1 cellular context compared by ENCODE assay signal in the genomic region with DNA sequence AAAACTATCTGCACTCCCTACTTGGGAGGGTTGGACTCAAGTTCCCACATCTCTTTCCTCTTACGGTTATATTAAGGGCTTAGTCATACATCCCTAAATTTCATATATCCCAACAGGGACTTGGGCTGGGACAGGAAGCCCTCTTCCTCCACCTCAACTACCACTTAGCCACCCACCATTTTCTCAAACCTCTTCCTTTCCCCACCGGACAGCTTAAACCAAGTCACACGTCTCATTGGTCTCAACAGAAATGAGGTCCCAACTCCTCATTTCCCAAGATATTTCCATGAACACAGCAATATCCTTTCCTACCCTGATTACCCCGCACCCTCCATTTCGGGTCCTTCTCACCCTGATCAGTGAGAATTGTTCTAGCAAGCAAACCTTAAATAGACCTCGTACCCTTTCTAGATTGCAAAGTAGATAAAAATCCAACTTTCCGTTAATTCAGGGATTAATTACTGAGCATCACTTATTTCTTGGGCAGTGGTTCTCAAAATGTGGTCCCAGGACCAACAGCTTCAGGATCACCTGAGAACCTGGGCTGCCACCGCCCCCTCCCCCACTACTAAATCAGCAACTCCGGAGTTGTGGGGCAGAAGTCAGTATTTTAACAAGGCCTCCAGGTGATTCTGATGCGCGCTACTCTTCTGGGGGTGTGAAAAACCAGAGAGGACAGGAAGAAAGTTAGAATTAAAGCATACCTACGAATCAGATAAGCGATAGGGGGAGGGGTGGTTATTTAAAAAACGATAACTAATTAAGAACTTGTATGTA.
TF ChIP-seq lines count a peak whose summit lies in the region.

No MANE protein-coding gene starts in this region.

TF ChIP-seq in K562, 482 proteins besides CTCF, POLR2A, EP300 and RAD21 (continued from another document and continues in another):
- TF ChIP-seq GTF3C2 (IDR thresholded peaks at IDR 0.05; ENCODE audit: borderline replicate concordance, extremely low read depth, insufficient read length): no peak
- TF ChIP-seq HMGN3 (IDR thresholded peaks at IDR 0.05; ENCODE audit: borderline replicate concordance, extremely low read depth, insufficient read length, low read depth, low read length): no peak
- TF ChIP-seq, protein P1, sequence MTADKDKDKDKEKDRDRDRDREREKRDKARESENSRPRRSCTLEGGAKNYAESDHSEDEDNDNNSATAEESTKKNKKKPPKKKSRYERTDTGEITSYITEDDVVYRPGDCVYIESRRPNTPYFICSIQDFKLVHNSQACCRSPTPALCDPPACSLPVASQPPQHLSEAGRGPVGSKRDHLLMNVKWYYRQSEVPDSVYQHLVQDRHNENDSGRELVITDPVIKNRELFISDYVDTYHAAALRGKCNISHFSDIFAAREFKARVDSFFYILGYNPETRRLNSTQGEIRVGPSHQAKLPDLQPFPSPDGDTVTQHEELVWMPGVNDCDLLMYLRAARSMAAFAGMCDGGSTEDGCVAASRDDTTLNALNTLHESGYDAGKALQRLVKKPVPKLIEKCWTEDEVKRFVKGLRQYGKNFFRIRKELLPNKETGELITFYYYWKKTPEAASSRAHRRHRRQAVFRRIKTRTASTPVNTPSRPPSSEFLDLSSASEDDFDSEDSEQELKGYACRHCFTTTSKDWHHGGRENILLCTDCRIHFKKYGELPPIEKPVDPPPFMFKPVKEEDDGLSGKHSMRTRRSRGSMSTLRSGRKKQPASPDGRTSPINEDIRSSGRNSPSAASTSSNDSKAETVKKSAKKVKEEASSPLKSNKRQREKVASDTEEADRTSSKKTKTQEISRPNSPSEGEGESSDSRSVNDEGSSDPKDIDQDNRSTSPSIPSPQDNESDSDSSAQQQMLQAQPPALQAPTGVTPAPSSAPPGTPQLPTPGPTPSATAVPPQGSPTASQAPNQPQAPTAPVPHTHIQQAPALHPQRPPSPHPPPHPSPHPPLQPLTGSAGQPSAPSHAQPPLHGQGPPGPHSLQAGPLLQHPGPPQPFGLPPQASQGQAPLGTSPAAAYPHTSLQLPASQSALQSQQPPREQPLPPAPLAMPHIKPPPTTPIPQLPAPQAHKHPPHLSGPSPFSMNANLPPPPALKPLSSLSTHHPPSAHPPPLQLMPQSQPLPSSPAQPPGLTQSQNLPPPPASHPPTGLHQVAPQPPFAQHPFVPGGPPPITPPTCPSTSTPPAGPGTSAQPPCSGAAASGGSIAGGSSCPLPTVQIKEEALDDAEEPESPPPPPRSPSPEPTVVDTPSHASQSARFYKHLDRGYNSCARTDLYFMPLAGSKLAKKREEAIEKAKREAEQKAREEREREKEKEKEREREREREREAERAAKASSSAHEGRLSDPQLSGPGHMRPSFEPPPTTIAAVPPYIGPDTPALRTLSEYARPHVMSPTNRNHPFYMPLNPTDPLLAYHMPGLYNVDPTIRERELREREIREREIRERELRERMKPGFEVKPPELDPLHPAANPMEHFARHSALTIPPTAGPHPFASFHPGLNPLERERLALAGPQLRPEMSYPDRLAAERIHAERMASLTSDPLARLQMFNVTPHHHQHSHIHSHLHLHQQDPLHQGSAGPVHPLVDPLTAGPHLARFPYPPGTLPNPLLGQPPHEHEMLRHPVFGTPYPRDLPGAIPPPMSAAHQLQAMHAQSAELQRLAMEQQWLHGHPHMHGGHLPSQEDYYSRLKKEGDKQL (CRISPR knock-in tag; IDR thresholded peaks at IDR 0.05; ENCODE audit: borderline replicate concordance): no peak
- no peak for TF ChIP-seq ZFPM2 (CRISPR knock-in tag; IDR thresholded peaks at IDR 0.05)
- TF ChIP-seq MYC (IDR thresholded peaks at IDR 0.05; ENCODE audit: low read depth, low read length): no peak
- TF ChIP-seq MYC (CRISPR knock-in tag; IDR thresholded peaks at IDR 0.05; ENCODE audit: borderline replicate concordance, low read depth): no peak
- TF ChIP-seq SIN3A (IDR thresholded peaks at IDR 0.05; ENCODE audit: borderline replicate concordance in 2 of 2, control insufficient read depth in 1 of 2, low read depth in 2 of 2, low read length in 2 of 2): no peak
- TF ChIP-seq FOXJ2 (tag; IDR thresholded peaks at IDR 0.05): 0 out of 2 replicates have a peak, but pooled peaks have one; percentile 18
- TF ChIP-seq CTBP1 (IDR thresholded peaks at IDR 0.05; ENCODE audit: borderline replicate concordance): no peak
- no peak for TF ChIP-seq NR3C1 (CRISPR knock-in tag; IDR thresholded peaks at IDR 0.05)
- TF ChIP-seq, protein P2, sequence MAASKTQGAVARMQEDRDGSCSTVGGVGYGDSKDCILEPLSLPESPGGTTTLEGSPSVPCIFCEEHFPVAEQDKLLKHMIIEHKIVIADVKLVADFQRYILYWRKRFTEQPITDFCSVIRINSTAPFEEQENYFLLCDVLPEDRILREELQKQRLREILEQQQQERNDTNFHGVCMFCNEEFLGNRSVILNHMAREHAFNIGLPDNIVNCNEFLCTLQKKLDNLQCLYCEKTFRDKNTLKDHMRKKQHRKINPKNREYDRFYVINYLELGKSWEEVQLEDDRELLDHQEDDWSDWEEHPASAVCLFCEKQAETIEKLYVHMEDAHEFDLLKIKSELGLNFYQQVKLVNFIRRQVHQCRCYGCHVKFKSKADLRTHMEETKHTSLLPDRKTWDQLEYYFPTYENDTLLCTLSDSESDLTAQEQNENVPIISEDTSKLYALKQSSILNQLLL (CRISPR knock-in tag; IDR thresholded peaks at IDR 0.05; ENCODE audit: borderline replicate concordance): no peak
- TF ChIP-seq C11orf30 (IDR thresholded peaks at IDR 0.05; ENCODE audit: low read depth): no peak
- peak; percentile 72; the same call in 1 of the 2 replicates for TF ChIP-seq BRD4 (IDR thresholded peaks at IDR 0.05)
- no peak for TF ChIP-seq HSF4 (CRISPR knock-in tag; IDR thresholded peaks at IDR 0.05; ENCODE audit: borderline replicate concordance)
- no peak for TF ChIP-seq ZNF253 (CRISPR knock-in tag; conservative IDR thresholded peaks at IDR 0.05)
- TF ChIP-seq HDAC8 (tag; IDR thresholded peaks at IDR 0.05): no peak
- peak; percentile 18 for TF ChIP-seq TBP (optimal IDR thresholded peaks at IDR 0.05; ENCODE audit: low read depth, low read length)
- TF ChIP-seq HBP1 (CRISPR knock-in tag; IDR thresholded peaks at IDR 0.05): 0 out of 2 replicates have a peak, but pooled peaks have one; percentile 45
- TF ChIP-seq TFAM (CRISPR knock-in tag; conservative IDR thresholded peaks at IDR 0.05): no peak
- no peak for TF ChIP-seq CBFB (CRISPR knock-in tag; IDR thresholded peaks at IDR 0.05)
- TF ChIP-seq LCOR (CRISPR knock-in tag; IDR thresholded peaks at IDR 0.05): no peak
- no peak for TF ChIP-seq CHAMP1 (IDR thresholded peaks at IDR 0.05)
- no peak for TF ChIP-seq DDX20 (tag; IDR thresholded peaks at IDR 0.05; ENCODE audit: low read depth)
- TF ChIP-seq ESRRB (CRISPR knock-in tag; IDR thresholded peaks at IDR 0.05; ENCODE audit: borderline replicate concordance): no peak
- TF ChIP-seq ZNF134 (CRISPR knock-in tag; conservative IDR thresholded peaks at IDR 0.05): 0 out of 2 replicates have a peak, but pooled peaks have one; percentile 21
- TF ChIP-seq MTF1 (CRISPR knock-in tag; IDR thresholded peaks at IDR 0.05; ENCODE audit: borderline replicate concordance): no peak
- no peak for TF ChIP-seq TSHZ1 (CRISPR knock-in tag; IDR thresholded peaks at IDR 0.05)
- TF ChIP-seq FIP1L1 (IDR thresholded peaks at IDR 0.05; ENCODE audit: low read depth, low read length, poor library complexity, severe bottlenecking): no peak
- TF ChIP-seq PHB2 (IDR thresholded peaks at IDR 0.05; ENCODE audit: low read depth): no peak
- no peak for TF ChIP-seq ELF4 (CRISPR knock-in tag; IDR thresholded peaks at IDR 0.05)
- no peak for TF ChIP-seq ZNF408 (CRISPR knock-in tag; IDR thresholded peaks at IDR 0.05; ENCODE audit: low read depth)
- TF ChIP-seq SAFB2 (IDR thresholded peaks at IDR 0.05; ENCODE audit: borderline replicate concordance, low read depth, low read length, severe bottlenecking): no peak
- TF ChIP-seq MLLT1 (IDR thresholded peaks at IDR 0.05): 0 out of 4 replicates have a peak, but pooled peaks of 1 of the 2 experiments have one; percentile 32
